8 cellular contexts compared by ENCODE assay signal in the genomic region with DNA sequence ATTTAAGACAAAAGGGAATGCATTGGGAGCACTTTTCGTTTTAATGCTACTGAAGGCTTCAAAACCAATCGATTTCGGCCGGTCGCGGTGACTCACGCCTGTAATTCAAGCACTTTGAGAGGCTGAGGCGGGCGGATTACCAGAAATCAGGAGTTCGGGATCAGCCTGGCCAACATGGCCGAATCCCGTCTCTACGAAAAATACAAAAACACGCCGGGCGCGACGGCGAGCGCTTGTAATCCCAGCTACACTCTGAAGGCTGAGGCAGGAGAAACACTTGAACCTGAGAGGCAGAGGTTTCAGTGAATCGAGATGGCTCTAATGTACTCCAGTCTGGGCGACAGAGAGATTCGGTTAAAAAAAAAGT. TPM values are rescaled to one million over a fixed set of nuclear protein-coding genes. Genes with fewer than 3 reads are reported as not detected.
DNase-seq lines count a peak whose midpoint lies in the region; ATAC-seq, FAIRE-seq and TF ChIP-seq lines count a peak whose summit lies in the region.

No MANE protein-coding gene starts in this region.

- peak; percentile 73 for DNase-seq in Daoy (ENCODE audit: low read depth)
- no peak for DNase-seq in MM.1S
- DNase-seq in activated T-helper 1 cell treated with anti-CD3 and anti-CD28 coated beads, Interleukin-12 subunit alpha, Interleukin-12 subunit beta, Interleukin-2, Interleukin-4 antibody, amounts not matched to agents 30 ng/mL and 10 ng/mL and 1 ng/mL, durations not matched to agents 14 hours and 24 hours and 36 hours (ENCODE audit: low spot score), result peak; percentile 41
- DNase-seq in fibroblast of pulmonary artery (ENCODE audit: low read depth), result peak; percentile 77
- no peak for DNase-seq in COLO829 (ENCODE audit: low spot score)
- no peak for DNase-seq in GM19239 (ENCODE audit: insufficient read length, low spot score)

- H3K79me2 ChIP-seq in MM.1S (ENCODE audit: low read length), result no peaks in the 10 kb centered on the region

- H3K36me3 Mint-ChIP-seq in activated T-helper 1 cell treated with anti-CD3 and anti-CD28 coated beads, Interleukin-12 subunit alpha, Interleukin-12 subunit beta, Interleukin-2, Interleukin-4 antibody, amounts not matched to agents 30 ng/mL and 10 ng/mL and 1 ng/mL, durations not matched to agents 14 hours and 24 hours and 36 hours (ENCODE audit: low read depth), result peaks cover 2% of the 10 kb centered on the region

- H3K4me3 Mint-ChIP-seq in activated T-helper 1 cell treated with anti-CD3 and anti-CD28 coated beads, Interleukin-12 subunit alpha, Interleukin-12 subunit beta, Interleukin-2, Interleukin-4 antibody, amounts not matched to agents 30 ng/mL and 10 ng/mL and 1 ng/mL, durations not matched to agents 14 hours and 24 hours and 36 hours, result peak overlapping the region; percentile 98

- peak overlapping the region; percentile 54 for H3K4me3 ChIP-seq in MM.1S (ENCODE audit: low read length)
- H3K4me3 ChIP-seq in fibroblast of pulmonary artery (replicated peaks; ENCODE audit: low read depth, low read length), result peak overlapping the region; percentile 62
- H3K4me3 ChIP-seq in neuron (ENCODE audit: low read length), result peak overlapping the region; percentile 53

- H3K27ac ChIP-seq in MM.1S (ENCODE audit: low read length), result peak overlapping the region; percentile 97

- peaks cover 14% of the 10 kb centered on the region; the same call in 1 of the 2 replicates for H3K4me1 ChIP-seq in MM.1S (ENCODE audit: low read length)
- H3K4me1 ChIP-seq in neuron (ENCODE audit: insufficient read depth, low read length), result peaks cover 12% of the 10 kb centered on the region

- TF ChIP-seq CTCF in MM.1S (IDR thresholded peaks at IDR 0.05; ENCODE audit: low read length), result no peak
- TF ChIP-seq CTCF in fibroblast of pulmonary artery (IDR thresholded peaks at IDR 0.05; ENCODE audit: low read length, missing control alignments), result no peak

- peaks cover 21% of the 10 kb centered on the region for H3F3A ChIP-seq in MM.1S (ENCODE audit: insufficient read depth, low read length)

- peak; percentile 14 for ATAC-seq in GM21786 (IDR thresholded peaks at IDR 0.05; ENCODE audit: unreplicated experiment)

- H3K9me2 ChIP-seq in MM.1S (replicated peaks; ENCODE audit: insufficient read depth, low read length), result no peaks in the 10 kb centered on the region

- H2AFZ ChIP-seq in MM.1S (ENCODE audit: low read length), result no peak overlapping the region
- H2AFZ ChIP-seq in neuron (ENCODE audit: low read depth, low read length), result peak overlapping the region; percentile 19

- H3K27ac Mint-ChIP-seq in activated T-helper 1 cell treated with anti-CD3 and anti-CD28 coated beads, Interleukin-12 subunit alpha, Interleukin-12 subunit beta, Interleukin-2, Interleukin-4 antibody, amounts not matched to agents 30 ng/mL and 10 ng/mL and 1 ng/mL, durations not matched to agents 14 hours and 24 hours and 36 hours, result peak overlapping the region; percentile 100

- peak overlapping the region; percentile 60 for H3K4me2 ChIP-seq in MM.1S (ENCODE audit: low read depth, low read length)

- peak overlapping the region; percentile 90 for H3K9ac ChIP-seq in MM.1S (ENCODE audit: low read length)

- no peak for FAIRE-seq in GM19239 (lab: Jason Lieb, UNC)

- intact Hi-C loops in activated T-helper 1 cell treated with anti-CD3 and anti-CD28 coated beads, Interleukin-12 subunit alpha, Interleukin-12 subunit beta, Interleukin-2, Interleukin-4 antibody, amounts not matched to agents 30 ng/mL and 10 ng/mL and 1 ng/mL, durations not matched to agents 14 hours and 24 hours and 36 hours (cut with micrococcal nuclease), result loop anchor here (1.0 to 10.0 kb wide), 11 partner anchors 12 to 1852 kb away; partner anchors contain the start of genes HMGN4 and ZNF184

- peaks cover 2% of the 10 kb centered on the region for H3K27me3 Mint-ChIP-seq in activated T-helper 1 cell treated with anti-CD3 and anti-CD28 coated beads, Interleukin-12 subunit alpha, Interleukin-12 subunit beta, Interleukin-2, Interleukin-4 antibody, amounts not matched to agents 30 ng/mL and 10 ng/mL and 1 ng/mL, durations not matched to agents 14 hours and 24 hours and 36 hours (ENCODE audit: insufficient read depth)

- no peaks in the 10 kb centered on the region for H3K27me3 ChIP-seq in MM.1S (replicated peaks; ENCODE audit: insufficient read depth, low read length)
- no peaks in the 10 kb centered on the region for H3K27me3 ChIP-seq in neuron (ENCODE audit: insufficient read depth, low read length)

- H3K9me3 ChIP-seq in MM.1S (replicated peaks; ENCODE audit: insufficient read depth, low read length) (no peaks in the 10 kb centered on the region), neuron (ENCODE audit: low read length) (no peaks in the 10 kb centered on the region)

- no peaks in the 10 kb centered on the region for H3K36me3 ChIP-seq in MM.1S (replicated peaks; ENCODE audit: insufficient read depth, low read length)
- no peaks in the 10 kb centered on the region for H3K36me3 ChIP-seq in neuron (ENCODE audit: insufficient read depth, low read length)

- H3K4me1 Mint-ChIP-seq in activated T-helper 1 cell treated with anti-CD3 and anti-CD28 coated beads, Interleukin-12 subunit alpha, Interleukin-12 subunit beta, Interleukin-2, Interleukin-4 antibody, amounts not matched to agents 30 ng/mL and 10 ng/mL and 1 ng/mL, durations not matched to agents 14 hours and 24 hours and 36 hours (ENCODE audit: low read depth), result peaks cover 66% of the 10 kb centered on the region

- H3K9me3 Mint-ChIP-seq in activated T-helper 1 cell treated with anti-CD3 and anti-CD28 coated beads, Interleukin-12 subunit alpha, Interleukin-12 subunit beta, Interleukin-2, Interleukin-4 antibody, amounts not matched to agents 30 ng/mL and 10 ng/mL and 1 ng/mL, durations not matched to agents 14 hours and 24 hours and 36 hours, result peaks cover 6% of the 10 kb centered on the region

- no peaks in the 10 kb centered on the region for H4K20me1 ChIP-seq in MM.1S (ENCODE audit: insufficient read depth, low read length)

RNA-seq across cellular contexts. Expression of gene TRIM38, which starts 58.4 kb away (rescaled TPM):
- total RNA-seq in Daoy (2014; rRNA removed; shearing (Covaris generic)), result 5.0 and 5.4 TPM in 2 replicates
- total RNA-seq in activated T-helper 1 cell treated with anti-CD3 and anti-CD28 coated beads, Interleukin-12 subunit alpha, Interleukin-12 subunit beta, Interleukin-2, Interleukin-4 antibody, amounts not matched to agents 30 ng/mL and 10 ng/mL and 1 ng/mL, durations not matched to agents 14 hours and 24 hours and 36 hours, result 24.5 and 25.3 TPM in 2 replicates

Comparison
In these comparisons a context has a peak if more than half of its experiments do, and no peak if none do; other contexts are left out.
1. DNase-seq: peak in Daoy (single experiment), activated T-helper 1 cell treated with anti-CD3 and anti-CD28 coated beads, Interleukin-12 subunit alpha, Interleukin-12 subunit beta, Interleukin-2, Interleukin-4 antibody, amounts not matched to agents 30 ng/mL and 10 ng/mL and 1 ng/mL, durations not matched to agents 14 hours and 24 hours and 36 hours (single experiment) and fibroblast of pulmonary artery (single experiment); none in MM.1S (single experiment), COLO829 (single experiment) and GM19239 (single experiment).
2. Peak in every context shown above with its lines, with median percentiles within 50 percentile points of each other: H3K4me3 ChIP-seq.